Comparison of ENCODE assay signal across 8 cellular contexts in the genomic region with DNA sequence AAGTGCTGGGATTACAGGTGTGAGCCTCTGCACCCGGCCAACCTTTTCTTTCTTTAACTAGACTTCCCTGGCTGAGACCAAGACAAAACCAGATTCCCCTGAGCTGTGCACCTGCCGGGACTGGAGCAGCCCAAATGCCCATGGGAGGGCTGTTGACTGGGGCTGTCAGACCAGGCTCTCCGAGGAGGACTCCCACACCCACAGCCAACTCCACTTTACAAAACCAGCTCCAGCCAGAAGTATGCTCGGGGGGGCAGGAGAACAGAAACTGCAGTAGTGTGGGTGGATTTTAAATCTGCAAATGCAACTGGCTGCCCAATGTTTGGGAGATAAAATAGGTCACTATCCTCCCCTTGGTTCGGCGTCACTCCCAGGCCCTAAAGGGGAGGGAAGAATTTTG.
DNase-seq lines count a peak whose midpoint lies in the region; ATAC-seq, FAIRE-seq and TF ChIP-seq lines count a peak whose summit lies in the region.

No MANE protein-coding gene starts in this region.

- H3K36me3 Mint-ChIP-seq in activated naive CD8-positive, alpha-beta T cell treated with anti-CD3 and anti-CD28 coated beads, Interleukin-2, amount 10 ng/mL, durations not matched to agents 7 days and 5 days, result peaks cover 61% of the 10 kb centered on the region
- peaks cover 0 to 46% (median 28%) of the 10 kb centered on the region in 5 donors for H3K36me3 Mint-ChIP-seq in naive thymus-derived CD4-positive, alpha-beta T cell

- H3K9me3 Mint-ChIP-seq in activated naive CD8-positive, alpha-beta T cell treated with anti-CD3 and anti-CD28 coated beads, Interleukin-2, amount 10 ng/mL, durations not matched to agents 7 days and 5 days, result no peaks in the 10 kb centered on the region
- no peaks in the 10 kb centered on the region for H3K9me3 Mint-ChIP-seq in naive thymus-derived CD4-positive, alpha-beta T cell

- H3K4me2 ChIP-seq in BLaER1 treated with 17β-estradiol and CSF1 and Interleukin-3, amounts not matched to agents 10 nM and 100 nM, result peak overlapping the region; percentile 67 to 97 (median 76)
- H3K4me2 ChIP-seq in GM23248 (ENCODE audit: unreplicated experiment), result peak overlapping the region; percentile 39

- FAIRE-seq in D721Med (lab: Jason Lieb, UNC), result no peak

- WGBS in GM23248 (ENCODE audit: low coverage in 1 of 2, low lambda C conversion rate in 2 of 2, missing lambda C conversion rate in 2 of 2), 2 experiments, result 28 to 35% methylated on average over 5 to 6 of the region's 6 CpGs

- peaks cover 29% of the 10 kb centered on the region for H3F3A ChIP-seq in GM23248 (ENCODE audit: insufficient read depth)

- peak overlapping the region in 10 of 11 experiments; percentile 4 to 92 (median 74); a peak in 16 of 22 replicates for H3K9ac ChIP-seq in BLaER1 treated with 17β-estradiol and CSF1 and Interleukin-3, amounts not matched to agents 10 nM and 100 nM
- H3K9ac ChIP-seq in GM23248, result peak overlapping the region; percentile 62

- H3K27ac ChIP-seq in BLaER1 treated with 17β-estradiol and CSF1 and Interleukin-3, amounts not matched to agents 10 nM and 100 nM, result peak overlapping the region in 10 of 11 experiments; percentile 49 to 100 (median 84); a peak in 20 of 22 replicates
- peak overlapping the region; percentile 97 for H3K27ac ChIP-seq in GM23248
- H3K27ac ChIP-seq in naive thymus-derived CD4-positive, alpha-beta T cell (ENCODE audit: low read depth, low read length), result no peak overlapping the region

- peaks cover 53% of the 10 kb centered on the region for H3K4me1 Mint-ChIP-seq in activated naive CD8-positive, alpha-beta T cell treated with anti-CD3 and anti-CD28 coated beads, Interleukin-2, amount 10 ng/mL, durations not matched to agents 7 days and 5 days
- peaks cover 33 to 68% (median 49%) of the 10 kb centered on the region in 7 donors for H3K4me1 Mint-ChIP-seq in naive thymus-derived CD4-positive, alpha-beta T cell

- POLR2A ChIA-PET in activated naive CD8-positive, alpha-beta T cell treated with anti-CD3 and anti-CD28 coated beads, Interleukin-2, amount 10 ng/mL, durations not matched to agents 7 days and 5 days (lab: Charles Lee), result interaction anchor here (0.8 to 7.1 kb wide), 16 partner anchors 10 to 185 kb away, joined by 3 to 85 read pairs (median 4); a partner anchor contains a TSS
- POLR2A ChIA-PET in naive thymus-derived CD4-positive, alpha-beta T cell (lab: Charles Lee), result interaction anchor here (0.6 to 6.2 kb wide), 12 partner anchors 9 to 172 kb away, joined by 3 to 56 read pairs (median 4); a partner anchor contains a TSS

- CTCF ChIA-PET in naive thymus-derived CD4-positive, alpha-beta T cell (lab: Charles Lee), result interaction anchor here (0.6 to 1.9 kb wide), 3 partner anchors 16 to 172 kb away, joined by 4 to 8 read pairs (median 4); no protein-coding TSS in a partner anchor

- H3K4me3 Mint-ChIP-seq in activated naive CD8-positive, alpha-beta T cell treated with anti-CD3 and anti-CD28 coated beads, Interleukin-2, amount 10 ng/mL, durations not matched to agents 7 days and 5 days, result no peak overlapping the region
- H3K4me3 Mint-ChIP-seq in naive thymus-derived CD4-positive, alpha-beta T cell, result peak overlapping the region in 1 of 10 donors; percentile 22

- DNase-seq in GM23248 (peak; percentile 54), Kasumi-1 (lab: John Stamatoyannopoulos, UW) (no peak), NOMO-1 treated with dmso at 0.1 percent for 144 hours (lab: John Stamatoyannopoulos, UW; ENCODE audit: unreplicated experiment) (no peak), D721Med (ENCODE audit: insufficient read length, low spot score) (no peak)
- DNase-seq in activated naive CD8-positive, alpha-beta T cell treated with anti-CD3 and anti-CD28 coated beads, Interleukin-2, amount 10 ng/mL, durations not matched to agents 7 days and 5 days, result no peak
- DNase-seq in naive thymus-derived CD4-positive, alpha-beta T cell, result no peak

- in situ Hi-C loops in GM23248 (cut with MboI), result no loop called here

- no peaks in the 10 kb centered on the region for H3K27me3 ChIP-seq in BLaER1 treated with 17β-estradiol and CSF1 and Interleukin-3, amounts not matched to agents 10 nM and 100 nM
- H3K27me3 ChIP-seq in GM23248 (replicated peaks; ENCODE audit: insufficient read depth), result no peaks in the 10 kb centered on the region
- no peaks in the 10 kb centered on the region for H3K27me3 ChIP-seq in naive thymus-derived CD4-positive, alpha-beta T cell (ENCODE audit: control insufficient read depth in 2 of 2, insufficient read depth in 2 of 2, low read length in 2 of 2)

- H3K9me2 ChIP-seq in GM23248 (ENCODE audit: insufficient read depth), result no peaks in the 10 kb centered on the region

- intact Hi-C loops in naive thymus-derived CD4-positive, alpha-beta T cell (cut with micrococcal nuclease), result loop anchor here in 1 of 2 donors (1.0 kb wide), 2 partner anchors 17 to 45 kb away; no protein-coding TSS in a partner anchor

- no peak for ATAC-seq in activated naive CD8-positive, alpha-beta T cell treated with anti-CD3 and anti-CD28 coated beads, Interleukin-2, amount 10 ng/mL, durations not matched to agents 7 days and 5 days (ENCODE audit: low read depth)
- ATAC-seq in naive thymus-derived CD4-positive, alpha-beta T cell, result no peak
- ATAC-seq in GM21447 (IDR thresholded peaks at IDR 0.05; ENCODE audit: unreplicated experiment), result no peak

- peak overlapping the region in 3 of 10 experiments; percentile 11 to 26 (median 20); a peak in 1 of 20 replicates for H3K4me3 ChIP-seq in BLaER1 treated with 17β-estradiol and CSF1 and Interleukin-3, amounts not matched to agents 10 nM and 100 nM
- H3K4me3 ChIP-seq in GM23248, result peak overlapping the region; percentile 11; the same call in 1 of the 2 replicates
- H3K4me3 ChIP-seq in naive thymus-derived CD4-positive, alpha-beta T cell (ENCODE audit: low read length), result no peak overlapping the region

- no peaks in the 10 kb centered on the region for H4K20me1 ChIP-seq in BLaER1 treated with 17β-estradiol and CSF1 and Interleukin-3, amounts not matched to agents 10 nM and 100 nM
- H4K20me1 ChIP-seq in GM23248 (ENCODE audit: insufficient read depth), result no peaks in the 10 kb centered on the region

- no peaks in the 10 kb centered on the region for H3K9me3 ChIP-seq in BLaER1 treated with 17β-estradiol and CSF1 and Interleukin-3, amounts not matched to agents 10 nM and 100 nM (replicated peaks in 1 of 11)
- no peaks in the 10 kb centered on the region for H3K9me3 ChIP-seq in GM23248 (ENCODE audit: low read depth)
- no peaks in the 10 kb centered on the region for H3K9me3 ChIP-seq in naive thymus-derived CD4-positive, alpha-beta T cell (ENCODE audit: control insufficient read depth in 2 of 3, low read length in 3 of 3)

- peak overlapping the region; percentile 45 for H3K27ac Mint-ChIP-seq in activated naive CD8-positive, alpha-beta T cell treated with anti-CD3 and anti-CD28 coated beads, Interleukin-2, amount 10 ng/mL, durations not matched to agents 7 days and 5 days
- peak overlapping the region in 5 of 9 donors; percentile 16 to 95 (median 55) for H3K27ac Mint-ChIP-seq in naive thymus-derived CD4-positive, alpha-beta T cell

- TF ChIP-seq CTCF in D721Med (IDR thresholded peaks at IDR 0.05; ENCODE audit: insufficient read depth, missing control alignments), result no peak

- no peaks in the 10 kb centered on the region for H3K79me2 ChIP-seq in GM23248 (ENCODE audit: insufficient read depth)

- peak overlapping the region; percentile 39 for H2AFZ ChIP-seq in GM23248

- peaks cover 30 to 97% (median 50%) of the 10 kb centered on the region in 10 experiments for H3K4me1 ChIP-seq in BLaER1 treated with 17β-estradiol and CSF1 and Interleukin-3, amounts not matched to agents 10 nM and 100 nM
- H3K4me1 ChIP-seq in GM23248 (ENCODE audit: insufficient read depth), result peaks cover 28% of the 10 kb centered on the region
- peaks cover 40 to 45% of the 10 kb centered on the region in 2 donors for H3K4me1 ChIP-seq in naive thymus-derived CD4-positive, alpha-beta T cell (ENCODE audit: control insufficient read depth in 2 of 2, insufficient read depth in 2 of 2, low read length in 2 of 2)

- H3K36me3 ChIP-seq in BLaER1 treated with 17β-estradiol and CSF1 and Interleukin-3, amounts not matched to agents 10 nM and 100 nM, result no peaks in the 10 kb centered on the region
- H3K36me3 ChIP-seq in GM23248 (ENCODE audit: low read depth), result no peaks in the 10 kb centered on the region
- H3K36me3 ChIP-seq in naive thymus-derived CD4-positive, alpha-beta T cell (ENCODE audit: control insufficient read depth in 2 of 3, insufficient read depth in 3 of 3, low read length in 3 of 3), result peaks cover 0 to 8% (median 0%) of the 10 kb centered on the region in 3 experiments

- no peaks in the 10 kb centered on the region for H3K27me3 Mint-ChIP-seq in activated naive CD8-positive, alpha-beta T cell treated with anti-CD3 and anti-CD28 coated beads, Interleukin-2, amount 10 ng/mL, durations not matched to agents 7 days and 5 days
- H3K27me3 Mint-ChIP-seq in naive thymus-derived CD4-positive, alpha-beta T cell, result no peaks in the 10 kb centered on the region
